ENCODE assay signal across 28 cellular contexts in genomic region chr5:150063638-150064037, GRCh38. TPM values are rescaled to one million over a fixed set of nuclear protein-coding genes. Genes with fewer than 3 reads are reported as not detected.
"Had no signal": no experiment of that assay in that cellular context is flagged by ENCODE, and none has a peak within 500 bp of the region (broad histone marks: within the 10 kb centered on the region; RNA-seq: fewer than 3 reads in every experiment).

No MANE protein-coding gene starts in this region.

- H3K27me3 ChIP-seq: ascending aorta, body of pancreas, MG63, Peyer's patch had no signal

- H3K27ac Mint-ChIP-seq: activated CD8-positive, alpha-beta T cell treated with anti-CD3 and anti-CD28 coated beads, Interleukin-2, amount 10 ng/mL, durations not matched to agents 7 days and 5 days; activated naive CD4-positive, alpha-beta T cell treated with anti-CD3 and anti-CD28 coated beads, Interleukin-2, amount 50 U/mL, for 72 hours; activated naive CD8-positive, alpha-beta T cell treated with anti-CD3 and anti-CD28 coated beads, Interleukin-2, amount 50 U/mL, for 24 hours; T-helper 17 cell; WTC11 had no signal

- DNase-seq: activated CD4-positive, alpha-beta T cell treated with anti-CD3 and anti-CD28 coated beads for 48 hours; activated CD4-positive, alpha-beta T cell treated with anti-CD3 and anti-CD28 coated beads, Interleukin-2, amount 50 U/mL, for 4 hours; activated CD4-positive, CD25-positive, alpha-beta regulatory T cell treated with anti-CD3 and anti-CD28 coated beads, Interleukin-2, amount 50 U/mL, for 72 hours; activated CD8-positive, alpha-beta memory T cell treated with anti-CD3 and anti-CD28 coated beads, Interleukin-2, amount 50 U/mL, for 48 hours; activated CD8-positive, alpha-beta T cell treated with anti-CD3 and anti-CD28 coated beads, Interleukin-2, amount 10 ng/mL, durations not matched to agents 7 days and 5 days; activated naive CD8-positive, alpha-beta T cell treated with anti-CD3 and anti-CD28 coated beads, Interleukin-2, amount 50 U/mL, for 24 hours; activated T-cell treated with anti-CD3 and anti-CD28 coated beads, Interleukin-2, amount 50 U/mL, for 1 hour; amniotic stem cell; body of pancreas; MG63; NCI-H1092 treated with DMSO at 0.1 percent for 48 hours; NCI-H1417 treated with DMSO at 0.1 percent for 48 hours; NCI-H1694; NCI-H2029 treated with DMSO at 0.1 percent for 48 hours; NCI-H345; NCI-H510A treated with DMSO at 0.1 percent for 48 hours; NCI-H69; NK-92 treated with Interleukin-12 subunit alpha and Interleukin-12 subunit beta, amount 100 ng/mL, for 24 hours; SIG-M5; T-helper 17 cell; T-helper 9 cell had no signal

- H3K4me1 ChIP-seq: body of pancreas, Peyer's patch had no signal

- H3K4me2 ChIP-seq: KMS-11 had no signal

- H3K4me3 Mint-ChIP-seq: activated CD8-positive, alpha-beta T cell treated with anti-CD3 and anti-CD28 coated beads, Interleukin-2, amount 10 ng/mL, durations not matched to agents 7 days and 5 days; activated naive CD8-positive, alpha-beta T cell treated with anti-CD3 and anti-CD28 coated beads, Interleukin-2, amount 50 U/mL, for 24 hours; T-helper 17 cell; WTC11 had no signal

- H3K9me3 Mint-ChIP-seq: activated naive CD4-positive, alpha-beta T cell treated with anti-CD3 and anti-CD28 coated beads, Interleukin-2, amount 50 U/mL, for 72 hours; activated naive CD8-positive, alpha-beta T cell treated with anti-CD3 and anti-CD28 coated beads, Interleukin-2, amount 50 U/mL, for 24 hours; WTC11 had no signal

- H3K4me3 ChIP-seq: ascending aorta, body of pancreas, MG63, Peyer's patch had no signal

- H3K27ac ChIP-seq: ascending aorta, body of pancreas, KMS-11, Peyer's patch, RWPE1 had no signal

- ATAC-seq: activated CD8-positive, alpha-beta T cell treated with anti-CD3 and anti-CD28 coated beads, Interleukin-2, amount 10 ng/mL, durations not matched to agents 7 days and 5 days; activated naive CD4-positive, alpha-beta T cell treated with anti-CD3 and anti-CD28 coated beads, Interleukin-2, amount 50 U/mL, for 72 hours; activated naive CD8-positive, alpha-beta T cell treated with anti-CD3 and anti-CD28 coated beads, Interleukin-2, amount 50 U/mL, for 24 hours; body of pancreas; T-helper 17 cell; WTC11 had no signal

- H3K36me3 Mint-ChIP-seq: activated naive CD4-positive, alpha-beta T cell treated with anti-CD3 and anti-CD28 coated beads, Interleukin-2, amount 50 U/mL, for 72 hours; WTC11 had no signal

- H3K36me3 ChIP-seq: MG63, Peyer's patch had no signal

- H3K9me3 ChIP-seq: ascending aorta, body of pancreas, MG63, Peyer's patch had no signal

- H3K9ac ChIP-seq: KMS-11 had no signal

RNA-seq across cellular contexts. Expression of gene CSF1R, which starts 22.7 kb away (rescaled TPM):
- total RNA-seq: activated CD8-positive, alpha-beta T cell treated with anti-CD3 and anti-CD28 coated beads, Interleukin-2, amount 10 ng/mL, durations not matched to agents 7 days and 5 days; bronchial epithelial cell had no signal
